Comparison of ENCODE assay signal across 3 cellular contexts in the genomic region with DNA sequence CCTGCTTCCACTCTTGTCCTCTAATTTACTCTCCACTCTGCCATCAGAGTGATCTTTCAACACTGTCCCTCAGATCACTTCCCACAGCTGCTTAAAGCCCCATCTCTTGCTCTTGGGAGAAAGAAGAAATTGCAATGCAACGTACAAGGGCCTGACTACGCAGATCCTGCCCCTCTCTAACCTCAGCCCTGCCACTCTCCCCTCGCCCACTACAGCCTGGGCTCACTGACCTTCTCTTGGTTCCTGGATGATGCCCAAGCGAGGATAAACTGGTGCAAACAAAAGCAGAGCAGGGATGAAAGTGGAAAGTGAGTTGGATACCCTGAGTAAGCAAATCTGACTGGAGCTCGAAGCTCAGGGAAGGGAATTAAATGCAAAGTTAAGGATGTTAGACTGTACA.
TF ChIP-seq lines count a peak whose summit lies in the region.

No MANE protein-coding gene starts in this region.

TF ChIP-seq in HCT116, 20 proteins besides CTCF, POLR2A, EP300 and RAD21:
- TF ChIP-seq, protein P1, sequence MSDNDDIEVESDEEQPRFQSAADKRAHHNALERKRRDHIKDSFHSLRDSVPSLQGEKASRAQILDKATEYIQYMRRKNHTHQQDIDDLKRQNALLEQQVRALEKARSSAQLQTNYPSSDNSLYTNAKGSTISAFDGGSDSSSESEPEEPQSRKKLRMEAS (IDR thresholded peaks at IDR 0.05) = no peak
- TF ChIP-seq REST (IDR thresholded peaks at IDR 0.05; ENCODE audit: low read depth) (no peak), EGR1 (IDR thresholded peaks at IDR 0.05; ENCODE audit: low read depth) (no peak), ELF1 (IDR thresholded peaks at IDR 0.05; ENCODE audit: borderline replicate concordance, low read depth) (no peak), SP1 (IDR thresholded peaks at IDR 0.05; ENCODE audit: low read depth) (no peak), YY1 (IDR thresholded peaks at IDR 0.05; ENCODE audit: extremely low read depth, insufficient replicate concordance, low read depth, low read length) (no peak), ZFX (IDR thresholded peaks at IDR 0.05) (no peak), CEBPB (IDR thresholded peaks at IDR 0.05; ENCODE audit: low read depth) (no peak), SIN3A (IDR thresholded peaks at IDR 0.05; ENCODE audit: low read depth) (no peak), JUND (IDR thresholded peaks at IDR 0.05) (no peak), POLR2AphosphoS5 (IDR thresholded peaks at IDR 0.05; ENCODE audit: low read depth, low read length) (no peak)
- TF ChIP-seq, protein P2, sequence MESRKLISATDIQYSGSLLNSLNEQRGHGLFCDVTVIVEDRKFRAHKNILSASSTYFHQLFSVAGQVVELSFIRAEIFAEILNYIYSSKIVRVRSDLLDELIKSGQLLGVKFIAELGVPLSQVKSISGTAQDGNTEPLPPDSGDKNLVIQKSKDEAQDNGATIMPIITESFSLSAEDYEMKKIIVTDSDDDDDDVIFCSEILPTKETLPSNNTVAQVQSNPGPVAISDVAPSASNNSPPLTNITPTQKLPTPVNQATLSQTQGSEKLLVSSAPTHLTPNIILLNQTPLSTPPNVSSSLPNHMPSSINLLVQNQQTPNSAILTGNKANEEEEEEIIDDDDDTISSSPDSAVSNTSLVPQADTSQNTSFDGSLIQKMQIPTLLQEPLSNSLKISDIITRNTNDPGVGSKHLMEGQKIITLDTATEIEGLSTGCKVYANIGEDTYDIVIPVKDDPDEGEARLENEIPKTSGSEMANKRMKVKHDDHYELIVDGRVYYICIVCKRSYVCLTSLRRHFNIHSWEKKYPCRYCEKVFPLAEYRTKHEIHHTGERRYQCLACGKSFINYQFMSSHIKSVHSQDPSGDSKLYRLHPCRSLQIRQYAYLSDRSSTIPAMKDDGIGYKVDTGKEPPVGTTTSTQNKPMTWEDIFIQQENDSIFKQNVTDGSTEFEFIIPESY (IDR thresholded peaks at IDR 0.05; ENCODE audit: extremely low read depth, insufficient replicate concordance, low read length) = no peak
- TF ChIP-seq, protein P3, sequence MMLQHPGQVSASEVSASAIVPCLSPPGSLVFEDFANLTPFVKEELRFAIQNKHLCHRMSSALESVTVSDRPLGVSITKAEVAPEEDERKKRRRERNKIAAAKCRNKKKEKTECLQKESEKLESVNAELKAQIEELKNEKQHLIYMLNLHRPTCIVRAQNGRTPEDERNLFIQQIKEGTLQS (IDR thresholded peaks at IDR 0.05) = no peak

TF ChIP-seq in K562, 482 proteins besides CTCF, POLR2A, EP300 and RAD21:
- TF ChIP-seq LEF1 (IDR thresholded peaks at IDR 0.05) (no peak), ZNF655 (CRISPR knock-in tag; IDR thresholded peaks at IDR 0.05) (no peak), ZNF316 (IDR thresholded peaks at IDR 0.05) (peak; percentile 37; the same call in 1 of the 2 replicates), MAFG (tag; conservative IDR thresholded peaks at IDR 0.05) (0 out of 2 replicates have a peak, but pooled peaks have one; percentile 15), THRB (CRISPR knock-in tag; conservative IDR thresholded peaks at IDR 0.05) (no peak), BRCA1 (IDR thresholded peaks at IDR 0.05) (no peak), BRCA1 (CRISPR knock-in tag; IDR thresholded peaks at IDR 0.05) (no peak), ZEB2 (IDR thresholded peaks at IDR 0.05) (no peak), SIN3A (IDR thresholded peaks at IDR 0.05; ENCODE audit: borderline replicate concordance in 2 of 2, control insufficient read depth in 1 of 2, low read depth in 2 of 2, low read length in 2 of 2) (no peak), LCOR (CRISPR knock-in tag; IDR thresholded peaks at IDR 0.05) (no peak)
- TF ChIP-seq, protein P4, sequence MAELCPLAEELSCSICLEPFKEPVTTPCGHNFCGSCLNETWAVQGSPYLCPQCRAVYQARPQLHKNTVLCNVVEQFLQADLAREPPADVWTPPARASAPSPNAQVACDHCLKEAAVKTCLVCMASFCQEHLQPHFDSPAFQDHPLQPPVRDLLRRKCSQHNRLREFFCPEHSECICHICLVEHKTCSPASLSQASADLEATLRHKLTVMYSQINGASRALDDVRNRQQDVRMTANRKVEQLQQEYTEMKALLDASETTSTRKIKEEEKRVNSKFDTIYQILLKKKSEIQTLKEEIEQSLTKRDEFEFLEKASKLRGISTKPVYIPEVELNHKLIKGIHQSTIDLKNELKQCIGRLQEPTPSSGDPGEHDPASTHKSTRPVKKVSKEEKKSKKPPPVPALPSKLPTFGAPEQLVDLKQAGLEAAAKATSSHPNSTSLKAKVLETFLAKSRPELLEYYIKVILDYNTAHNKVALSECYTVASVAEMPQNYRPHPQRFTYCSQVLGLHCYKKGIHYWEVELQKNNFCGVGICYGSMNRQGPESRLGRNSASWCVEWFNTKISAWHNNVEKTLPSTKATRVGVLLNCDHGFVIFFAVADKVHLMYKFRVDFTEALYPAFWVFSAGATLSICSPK (IDR thresholded peaks at IDR 0.05; ENCODE audit: borderline replicate concordance) = no peak

TF ChIP-seq in SK-N-SH, 30 proteins besides CTCF, POLR2A, EP300 and RAD21:
- TF ChIP-seq TAF1 (IDR thresholded peaks at IDR 0.05; ENCODE audit: borderline replicate concordance, low read depth, low read length) (no peak), SIN3A (IDR thresholded peaks at IDR 0.05; ENCODE audit: borderline replicate concordance, low read depth, low read length) (no peak), FOXJ3 (CRISPR knock-in tag; IDR thresholded peaks at IDR 0.05) (no peak), POLR2AphosphoS5 (IDR thresholded peaks at IDR 0.05; ENCODE audit: low read depth, low read length) (no peak), MXI1 (IDR thresholded peaks at IDR 0.05; ENCODE audit: low read depth, low read length) (no peak)
